Comparison of ENCODE assay signal across 1 cellular context in genomic region chr1:43529206-43529731, GRCh38.
TF ChIP-seq lines count a peak whose summit lies in the region.

No MANE protein-coding gene starts in this region.

TF ChIP-seq in HepG2, 621 proteins besides CTCF, POLR2A, EP300 and RAD21 (continued from another document and continues in another):
- TF ChIP-seq TFAP4 (IDR thresholded peaks at IDR 0.05; ENCODE audit: borderline replicate concordance, low read depth) (peak; percentile 65; the same call in 1 of the 2 replicates), ARID3A (IDR thresholded peaks at IDR 0.05; ENCODE audit: low read depth, low read length) (peak; percentile 67; the same call in 1 of the 2 replicates), SP5 (CRISPR knock-in tag; IDR thresholded peaks at IDR 0.05; ENCODE audit: borderline replicate concordance, low read depth) (no peak), ZNF746 (CRISPR knock-in tag; IDR thresholded peaks at IDR 0.05) (no peak), BRF2 (CRISPR knock-in tag; IDR thresholded peaks at IDR 0.05) (no peak), TFDP1 (CRISPR knock-in tag; IDR thresholded peaks at IDR 0.05; ENCODE audit: borderline replicate concordance) (no peak), GLI4 (CRISPR knock-in tag; IDR thresholded peaks at IDR 0.05; ENCODE audit: borderline replicate concordance) (no peak), JUNB (CRISPR knock-in tag; IDR thresholded peaks at IDR 0.05; ENCODE audit: borderline replicate concordance) (no peak), HOMEZ (CRISPR knock-in tag; IDR thresholded peaks at IDR 0.05; ENCODE audit: low read depth) (no peak), HOXA3 (CRISPR knock-in tag; IDR thresholded peaks at IDR 0.05) (0 out of 2 replicates have a peak, but pooled peaks have one; percentile 15), ZBTB21 (CRISPR knock-in tag; IDR thresholded peaks at IDR 0.05) (no peak), MYPOP (CRISPR knock-in tag; IDR thresholded peaks at IDR 0.05) (no peak), MIXL1 (CRISPR knock-in tag; IDR thresholded peaks at IDR 0.05) (peak; percentile 43; the same call in 1 of the 2 replicates), HOXD1 (CRISPR knock-in tag; IDR thresholded peaks at IDR 0.05) (no peak), RELA (CRISPR knock-in tag; IDR thresholded peaks at IDR 0.05) (no peak), ZNF207 (IDR thresholded peaks at IDR 0.05; ENCODE audit: borderline replicate concordance) (no peak), ETV5 (CRISPR knock-in tag; IDR thresholded peaks at IDR 0.05; ENCODE audit: borderline replicate concordance) (peak; percentile 23; the same call in 1 of the 2 replicates), MIER2 (CRISPR knock-in tag; IDR thresholded peaks at IDR 0.05) (0 out of 2 replicates have a peak, but pooled peaks have one; percentile 10), NCOA2 (CRISPR knock-in tag; IDR thresholded peaks at IDR 0.05) (0 out of 2 replicates have a peak, but pooled peaks have one; percentile 17), ZNF205 (CRISPR knock-in tag; IDR thresholded peaks at IDR 0.05) (0 out of 2 replicates have a peak, but pooled peaks have one; percentile 51), ZBTB49 (CRISPR knock-in tag; IDR thresholded peaks at IDR 0.05; ENCODE audit: borderline replicate concordance) (no peak), GATAD1 (CRISPR knock-in tag; IDR thresholded peaks at IDR 0.05) (peak; percentile 44; the same call in 1 of the 2 replicates), KLF16 (CRISPR knock-in tag; IDR thresholded peaks at IDR 0.05) (peak in 1 of 2 experiments; percentile 60; a peak in 1 of 4 replicates), MXI1 (IDR thresholded peaks at IDR 0.05; ENCODE audit: borderline replicate concordance, low read depth, low read length) (peak; percentile 30; the same call in 1 of the 3 replicates), BCLAF1 (IDR thresholded peaks at IDR 0.05) (no peak), ZBTB3 (CRISPR knock-in tag; IDR thresholded peaks at IDR 0.05; ENCODE audit: borderline replicate concordance, low read depth) (no peak), RCOR2 (CRISPR knock-in tag; IDR thresholded peaks at IDR 0.05) (no peak), DMAP1 (CRISPR knock-in tag; IDR thresholded peaks at IDR 0.05) (no peak), ZFP36L2 (CRISPR knock-in tag; IDR thresholded peaks at IDR 0.05) (no peak), ZFAT (CRISPR knock-in tag; conservative IDR thresholded peaks at IDR 0.05) (no peak), SYNCRIP (IDR thresholded peaks at IDR 0.05; ENCODE audit: insufficient read depth, low read depth, low read length) (no peak), FOXA3 (CRISPR knock-in tag; IDR thresholded peaks at IDR 0.05) (peak; percentile 29; the same call in 1 of the 2 replicates), HNRNPUL1 (IDR thresholded peaks at IDR 0.05; ENCODE audit: low read depth, low read length) (no peak), ZNF564 (CRISPR knock-in tag; IDR thresholded peaks at IDR 0.05) (no peak), CENPBD1 (CRISPR knock-in tag; IDR thresholded peaks at IDR 0.05; ENCODE audit: borderline replicate concordance, low read depth) (no peak), AHR (CRISPR knock-in tag; IDR thresholded peaks at IDR 0.05) (no peak), RFXAP (CRISPR knock-in tag; IDR thresholded peaks at IDR 0.05; ENCODE audit: borderline replicate concordance) (peak; percentile 54; the same call in 1 of the 2 replicates), TEAD3 (CRISPR knock-in tag; optimal IDR thresholded peaks at IDR 0.05; ENCODE audit: borderline replicate concordance) (peak; percentile 62), ZNF367 (CRISPR knock-in tag; IDR thresholded peaks at IDR 0.05; ENCODE audit: borderline replicate concordance) (no peak), PCBP2 (optimal IDR thresholded peaks at IDR 0.05; ENCODE audit: low read depth, low read length, poor library complexity, severe bottlenecking) (no peak), RFX1 (IDR thresholded peaks at IDR 0.05) (no peak), ZBTB20 (CRISPR knock-in tag; IDR thresholded peaks at IDR 0.05; ENCODE audit: borderline replicate concordance, low read depth) (no peak), DMTF1 (CRISPR knock-in tag; IDR thresholded peaks at IDR 0.05) (no peak), ZNF547 (CRISPR knock-in tag; IDR thresholded peaks at IDR 0.05) (no peak), ZKSCAN8 (CRISPR knock-in tag; IDR thresholded peaks at IDR 0.05; ENCODE audit: borderline replicate concordance) (no peak), SOX6 (IDR thresholded peaks at IDR 0.05) (no peak), SOX6 (CRISPR knock-in tag; IDR thresholded peaks at IDR 0.05) (peak; percentile 24; the same call in 1 of the 2 replicates), FOXK1 (CRISPR knock-in tag; IDR thresholded peaks at IDR 0.05; ENCODE audit: borderline replicate concordance, low read depth) (peak; percentile 49; the same call in 1 of the 2 replicates), NR2F6 (IDR thresholded peaks at IDR 0.05) (no peak), NR2F6 (CRISPR knock-in tag; IDR thresholded peaks at IDR 0.05) (peak; percentile 48; the same call in 1 of the 2 replicates), SMC3 (IDR thresholded peaks at IDR 0.05; ENCODE audit: low read length) (peak; percentile 98), MEF2D (CRISPR knock-in tag; IDR thresholded peaks at IDR 0.05) (no peak), ZNF430 (CRISPR knock-in tag; IDR thresholded peaks at IDR 0.05) (0 out of 2 replicates have a peak, but pooled peaks have one; percentile 40), ZSCAN9 (CRISPR knock-in tag; IDR thresholded peaks at IDR 0.05; ENCODE audit: borderline replicate concordance) (no peak)
